20 cellular contexts compared by ENCODE assay signal in genomic region chr9:92846662-92847145, GRCh38. TPM values are rescaled to one million over a fixed set of nuclear protein-coding genes. Genes with fewer than 3 reads are reported as not detected.
DNase-seq lines count a peak whose midpoint lies in the region; ATAC-seq, FAIRE-seq and TF ChIP-seq lines count a peak whose summit lies in the region.
"Had no signal": no experiment of that assay in that cellular context is flagged by ENCODE, and none has a peak within 500 bp of the region (broad histone marks: within the 10 kb centered on the region; RNA-seq: fewer than 3 reads in every experiment).

No MANE protein-coding gene starts in this region.

- DNase-seq in DMS53 (lab: John Stamatoyannopoulos, UW) (peak; percentile 2), DMS53 treated with DMSO at 0.1 percent for 48 hours (lab: John Stamatoyannopoulos, UW; ENCODE audit: unreplicated experiment) (no peak), GM12878 (ENCODE audit: low read depth, low spot score) (no peak), fibroblast of the aortic adventitia (ENCODE audit: low read depth) (peak; percentile 3), T-helper 17 cell (no peak), middle frontal gyrus (ENCODE audit: extremely low spot score, low spot score) (no peak), T-helper 9 cell (no peak)
- DNase-seq: DMS153, MM.1S, NCI-H1105 treated with DMSO at 0.1 percent for 48 hours, NCI-H187, NCI-H510A, NCI-H82, Right ventricle myocardium superior, SK-N-SH had no signal

- no peak overlapping the region for H3K4me2 ChIP-seq in GM12878 (ENCODE audit: control insufficient read depth, insufficient read depth)
- H3K4me2 ChIP-seq: SK-N-SH had no signal

- peaks cover 9% of the 10 kb centered on the region for H3K36me3 Mint-ChIP-seq in T-helper 17 cell (ENCODE audit: low read depth)

- no peak overlapping the region for H3K27ac Mint-ChIP-seq in T-helper 17 cell

- BruUV-seq in GM12878 (replicated peaks; lab: Mats Ljungman, UMichigan): no TSS peak

- TF ChIP-seq EP300 in GM12878 (IDR thresholded peaks at IDR 0.05; ENCODE audit: borderline replicate concordance in 1 of 2, control insufficient read depth in 1 of 2, low read depth in 2 of 2, low read length in 2 of 2): no peak

- no peak for ATAC-seq in GM12878
- ATAC-seq in GM21737 (IDR thresholded peaks at IDR 0.05; ENCODE audit: unreplicated experiment): no peak
- no peak for ATAC-seq in T-helper 17 cell
- ATAC-seq: Panc1 had no signal

- TF ChIP-seq POLR2A in GM12878 (IDR thresholded peaks at IDR 0.05; ENCODE audit: low read depth, low read length): no peak

- no peak overlapping the region for H3K4me3 Mint-ChIP-seq in T-helper 17 cell

- H3K27ac ChIP-seq in GM12878 (ENCODE audit: control insufficient read depth, insufficient read depth): no peak overlapping the region
- H3K27ac ChIP-seq: 22Rv1, C4-2B had no signal

- H3K36me3 ChIP-seq in GM12878 (ENCODE audit: control insufficient read depth in 2 of 2, insufficient read depth in 2 of 2, low read length in 1 of 2): peaks cover 0 to 8% of the 10 kb centered on the region in 2 experiments; a peak in 2 of 4 replicates

- WGBS in GM12878 (ENCODE audit: insufficient coverage, insufficient replicate concordance, low lambda C conversion rate, missing lambda C conversion rate): 93% methylated on average over 1 of the region's 1 CpG

- H3K79me2 ChIP-seq in GM12878 (ENCODE audit: control insufficient read depth, insufficient read depth, low read length): no peaks in the 10 kb centered on the region

- no peaks in the 10 kb centered on the region for H3K4me1 Mint-ChIP-seq in T-helper 17 cell

- CTCF ChIA-PET in GM12878 (lab: Yijun Ruan, JAX): no interaction called here

- H3K4me3 ChIP-seq in GM12878 (no peak overlapping the region), fibroblast of the aortic adventitia (ENCODE audit: low read depth, low read length) (no peak overlapping the region)

- H3K9ac ChIP-seq in GM12878 (ENCODE audit: control insufficient read depth, insufficient read depth, low read length): no peak overlapping the region
- H3K9ac ChIP-seq: SK-N-SH had no signal

- SMC1A ChIA-PET in GM12878 (lab: Charles Lee; ENCODE audit: uncharacterized antibody, unreplicated experiment): no interaction called here

- intact Hi-C loops in GM12878 (cut with micrococcal nuclease; ENCODE audit: unreplicated experiment): no loop called here

- peaks cover 40% of the 10 kb centered on the region for H3K9me3 ChIP-seq in GM12878 (replicated peaks; ENCODE audit: control insufficient read depth, insufficient read depth, low read length)
- H3K9me3 ChIP-seq in T-helper 17 cell (ENCODE audit: control insufficient read depth, low read length, poor library complexity, severe bottlenecking): peaks cover 33% of the 10 kb centered on the region

- RAD21 ChIA-PET in GM12878 (lab: Charles Lee; ENCODE audit: unreplicated experiment): no interaction called here

- POLR2A ChIA-PET in GM12878 (lab: Charles Lee): no interaction called here

- TF ChIP-seq RAD21 in GM12878 (IDR thresholded peaks at IDR 0.05; ENCODE audit: insufficient read depth, low read depth, low read length): no peak

- H3K27me3 ChIP-seq in GM12878 (replicated peaks in 1 of 2; ENCODE audit: control insufficient read depth in 2 of 2, insufficient read depth in 2 of 2, low read length in 1 of 2): no peaks in the 10 kb centered on the region

- in situ Hi-C loops in GM12878 (cut with MboI): no loop called here

- TF ChIP-seq CTCF in GM12878 (IDR thresholded peaks at IDR 0.05 in 2 of 3, conservative IDR thresholded peaks at IDR 0.05 in 1 of 3; ENCODE audit: control insufficient read depth in 2 of 3, extremely low read depth in 1 of 3, insufficient read depth in 1 of 3, low read depth in 3 of 3, low read length in 3 of 3) (no peak), fibroblast of the aortic adventitia (IDR thresholded peaks at IDR 0.05; ENCODE audit: insufficient read depth, low read length) (no peak)

- no peaks in the 10 kb centered on the region for H4K20me1 ChIP-seq in GM12878 (ENCODE audit: control insufficient read depth, insufficient read depth)

- no peaks in the 10 kb centered on the region for H3K4me1 ChIP-seq in GM12878 (ENCODE audit: control insufficient read depth, insufficient read depth, low read length)

- no peak overlapping the region for H2AFZ ChIP-seq in GM12878 (ENCODE audit: control insufficient read depth, low read depth, low read length)

- FAIRE-seq in GM12878 (lab: Jason Lieb, UNC): no peak
- FAIRE-seq: GM18507 had no signal

- H3K27me3 Mint-ChIP-seq in T-helper 17 cell: no peaks in the 10 kb centered on the region

TF ChIP-seq in GM12878, 131 proteins besides CTCF, POLR2A, EP300 and RAD21:
- peak; percentile 17 for TF ChIP-seq ZNF274 (IDR thresholded peaks at IDR 0.05; ENCODE audit: insufficient read depth, insufficient read length)
- no peak for TF ChIP-seq GATAD2B (conservative IDR thresholded peaks at IDR 0.05; ENCODE audit: low read depth)
- TF ChIP-seq SREBF2 (IDR thresholded peaks at IDR 0.05; ENCODE audit: low read length): no peak
- peak; percentile 70; the same call in 1 of the 2 replicates for TF ChIP-seq CBX3 (IDR thresholded peaks at IDR 0.05; ENCODE audit: borderline replicate concordance, low read depth)
- peak; percentile 93; the same call in 1 of the 2 replicates for TF ChIP-seq CBX5 (IDR thresholded peaks at IDR 0.05; ENCODE audit: low read depth)
- peak; percentile 63 for TF ChIP-seq KLF5 (IDR thresholded peaks at IDR 0.05; ENCODE audit: partially characterized antibody)

RNA-seq across cellular contexts. Expression of gene ZNF484, which starts 31.1 kb away (rescaled TPM):
- 29.5 and 29.9 TPM in 2 replicates for total RNA-seq in GM12878 (2013; cell fraction: nucleolus; rRNA removed)
- total RNA-seq in GM12878 (2014; rRNA removed): 5.4 and 6.0 TPM in 2 replicates
- total RNA-seq in GM12878 (2014; rRNA removed; fragmentation: Illumina TruSeq; extraction: Trizol): 7.8 TPM in 2 replicates
- total RNA-seq in GM12878 (2021): 3.5 and 4.1 TPM in 2 replicates
- polyA plus RNA-seq in GM12878 (2011; ENCODE audit: low read depth): 1.4 TPM
- 5.0 and 7.2 TPM in 2 replicates for polyA plus RNA-seq in GM12878 (2011; rRNA removed)
- polyA plus RNA-seq in GM12878 (2011; cell fraction: cytosol; rRNA removed): 1.2 and 1.7 TPM in 2 replicates
- 2.4 and 2.8 TPM in 2 replicates for polyA plus RNA-seq in GM12878 (2011; cell fraction: nucleus; rRNA removed)
- polyA plus RNA-seq in GM12878 (2012): 1.9 and 2.0 TPM in 2 replicates
- 3.7 and 4.3 TPM in 2 replicates for polyA plus RNA-seq in GM12878 (2014; fragmentation: Illumina TruSeq; extraction: Trizol)
- polyA plus RNA-seq in GM12878 (2014; fragmentation: Nextera tagmentation; extraction: Ambion mirVana): 1 to 10 TPM in 1 of 2 experiments, under 1 TPM in 1; 0.95 to 1.4 TPM
- polyA plus RNA-seq in GM12878 (2014; rRNA removed): 1.9 and 2.1 TPM in 2 replicates
- 1 to 10 TPM; 2.8 to 2.9 TPM for polyA plus RNA-seq in GM12878 (2016; fragmentation: Nextera tagmentation; extraction: Ambion mirVana)
- 9.0 and 11.8 TPM in 2 replicates for polyA minus RNA-seq in GM12878 (2011; rRNA and poly(A)+ RNA removed)
- 4.5 and 4.9 TPM in 2 replicates for polyA minus RNA-seq in GM12878 (2011; cell fraction: cytosol; rRNA and poly(A)+ RNA removed)
- 5.3 and 7.8 TPM in 2 replicates for polyA minus RNA-seq in GM12878 (2011; cell fraction: nucleus; rRNA and poly(A)+ RNA removed)
- 6.5 and 14.0 TPM in 2 replicates for total RNA-seq in fibroblast of the aortic adventitia (ENCODE audit: low replicate concordance)
- total RNA-seq in T-helper 17 cell: 10 to 100 TPM; 13.5 to 14.7 TPM

Comparison
In these comparisons a context has a peak if more than half of its experiments do, and no peak if none do; other contexts are left out.
1. DNase-seq: peak in DMS53 (single experiment) and fibroblast of the aortic adventitia (single experiment); none in DMS53 treated with DMSO at 0.1 percent for 48 hours (single experiment), GM12878 (single experiment), T-helper 17 cell (0 of 3), middle frontal gyrus (single experiment) and T-helper 9 cell (single experiment).